Comparison of ENCODE assay signal across 11 cellular contexts in genomic region chrX:109704563-109704962, GRCh38. TPM values are rescaled to one million over a fixed set of nuclear protein-coding genes. Genes with fewer than 3 reads are reported as not detected.
A peak's percentile ranks its signal among the peaks of the same experiment; 100 is the strongest.
DNase-seq lines count a peak whose midpoint lies in the region; ATAC-seq and TF ChIP-seq lines count a peak whose summit lies in the region.
"Had no signal": no experiment of that assay in that cellular context is flagged by ENCODE, and none has a peak within 500 bp of the region (broad histone marks: within the 10 kb centered on the region; RNA-seq: fewer than 3 reads in every experiment).

No MANE protein-coding gene starts in this region.

- no peak overlapping the region for H3K27ac Mint-ChIP-seq in activated naive CD4-positive, alpha-beta T cell treated with anti-CD3 and anti-CD28 coated beads, Interleukin-2, amount 50 U/mL, for 24 hours
- H3K27ac Mint-ChIP-seq in stimulated activated naive B cell treated with anti-CD40 and anti-IgM and Interleukin-4, amounts not matched to agents 10 μg/mL and 1 μg/mL and 100 μg/mL, for 72 hours: peak overlapping the region; percentile 10
- H3K27ac Mint-ChIP-seq: memory B cell had no signal

- no peak overlapping the region for H3K27ac ChIP-seq in prostate gland

- H3K9me3 ChIP-seq in prostate gland: no peaks in the 10 kb centered on the region

- H3K4me3 ChIP-seq in prostate gland: no peak overlapping the region

- no peak for TF ChIP-seq CTCF in prostate gland (IDR thresholded peaks at IDR 0.05)

- H3K27me3 ChIP-seq in prostate gland (replicated peaks; ENCODE audit: insufficient read depth): no peaks in the 10 kb centered on the region

- peak overlapping the region; percentile 36 for H3K4me3 Mint-ChIP-seq in activated naive CD4-positive, alpha-beta T cell treated with anti-CD3 and anti-CD28 coated beads, Interleukin-2, amount 50 U/mL, for 24 hours
- H3K4me3 Mint-ChIP-seq in stimulated activated naive B cell treated with anti-CD40 and anti-IgM and Interleukin-4, amounts not matched to agents 10 μg/mL and 1 μg/mL and 100 μg/mL, for 72 hours: no peak overlapping the region
- H3K4me3 Mint-ChIP-seq: memory B cell had no signal

- H3K9me3 Mint-ChIP-seq in activated naive CD4-positive, alpha-beta T cell treated with anti-CD3 and anti-CD28 coated beads, Interleukin-2, amount 50 U/mL, for 24 hours: no peaks in the 10 kb centered on the region
- H3K9me3 Mint-ChIP-seq in stimulated activated naive B cell treated with anti-CD40 and anti-IgM and Interleukin-4, amounts not matched to agents 10 μg/mL and 1 μg/mL and 100 μg/mL, for 72 hours: no peaks in the 10 kb centered on the region
- H3K9me3 Mint-ChIP-seq: memory B cell had no signal

- H3K36me3 ChIP-seq in prostate gland: no peaks in the 10 kb centered on the region

- H3K4me1 ChIP-seq in prostate gland (replicated peaks): no peaks in the 10 kb centered on the region

- intact Hi-C loops in prostate gland (cut with DNase I): no loop called here

- ATAC-seq in GM21786 (IDR thresholded peaks at IDR 0.05; ENCODE audit: unreplicated experiment): peak; percentile 71
- ATAC-seq in HG03280 (IDR thresholded peaks at IDR 0.05; ENCODE audit: unreplicated experiment): peak; percentile 79
- ATAC-seq in stimulated activated naive B cell treated with anti-CD40 and anti-IgM and Interleukin-4, amounts not matched to agents 10 μg/mL and 1 μg/mL and 100 μg/mL, for 72 hours (replicated peaks): peak; percentile 41 to 57

- peaks cover 8% of the 10 kb centered on the region for H3K36me3 Mint-ChIP-seq in activated naive CD4-positive, alpha-beta T cell treated with anti-CD3 and anti-CD28 coated beads, Interleukin-2, amount 50 U/mL, for 24 hours
- H3K36me3 Mint-ChIP-seq in stimulated activated naive B cell treated with anti-CD40 and anti-IgM and Interleukin-4, amounts not matched to agents 10 μg/mL and 1 μg/mL and 100 μg/mL, for 72 hours: peaks cover 3 to 4% of the 10 kb centered on the region in 2 donors
- H3K36me3 Mint-ChIP-seq: memory B cell had no signal

- H3K4me1 Mint-ChIP-seq in activated naive CD4-positive, alpha-beta T cell treated with anti-CD3 and anti-CD28 coated beads, Interleukin-2, amount 50 U/mL, for 24 hours: peaks cover 42% of the 10 kb centered on the region
- peaks cover 13 to 18% of the 10 kb centered on the region in 2 donors for H3K4me1 Mint-ChIP-seq in stimulated activated naive B cell treated with anti-CD40 and anti-IgM and Interleukin-4, amounts not matched to agents 10 μg/mL and 1 μg/mL and 100 μg/mL, for 72 hours

- no peak for DNase-seq in activated naive CD4-positive, alpha-beta T cell (lab: John Stamatoyannopoulos, UW)
- no peak for DNase-seq in stimulated activated naive B cell treated with anti-CD40 and anti-IgM and Interleukin-4, amounts not matched to agents 10 μg/mL and 1 μg/mL and 100 μg/mL, for 72 hours
- DNase-seq in NK-92 (lab: John Stamatoyannopoulos, UW; ENCODE audit: unreplicated experiment): no peak
- no peak for DNase-seq in DMS53 treated with DMSO at 0.1 percent for 48 hours (lab: John Stamatoyannopoulos, UW; ENCODE audit: unreplicated experiment)
- no peak for DNase-seq in prostate gland (ENCODE audit: low spot score)
- DNase-seq: ACHN, foreskin fibroblast had no signal

- TF ChIP-seq POLR2A in prostate gland (IDR thresholded peaks at IDR 0.05): no peak

- H3K27me3 Mint-ChIP-seq in activated naive CD4-positive, alpha-beta T cell treated with anti-CD3 and anti-CD28 coated beads, Interleukin-2, amount 50 U/mL, for 24 hours: no peaks in the 10 kb centered on the region
- no peaks in the 10 kb centered on the region for H3K27me3 Mint-ChIP-seq in stimulated activated naive B cell treated with anti-CD40 and anti-IgM and Interleukin-4, amounts not matched to agents 10 μg/mL and 1 μg/mL and 100 μg/mL, for 72 hours
- H3K27me3 Mint-ChIP-seq: memory B cell had no signal

RNA-seq across cellular contexts. Expression of gene ACSL4, which starts 28.5 kb away (rescaled TPM):
- 100 to 1,000 TPM in 1 of 2 donors, 10 to 100 TPM in 1; 22.9 to 118 TPM for total RNA-seq in prostate gland
